Comparison of ENCODE assay signal across 13 cellular contexts in genomic region chr3:125200731-125201139, GRCh38. TPM values are rescaled to one million over a fixed set of nuclear protein-coding genes. Genes with fewer than 3 reads are reported as not detected.
DNase-seq lines count a peak whose midpoint lies in the region; ATAC-seq and TF ChIP-seq lines count a peak whose summit lies in the region.
"Had no signal": no experiment of that assay in that cellular context is flagged by ENCODE, and none has a peak within 500 bp of the region (broad histone marks: within the 10 kb centered on the region; RNA-seq: fewer than 3 reads in every experiment).

No MANE protein-coding gene starts in this region.

- H3K4me1 ChIP-seq in esophagus muscularis mucosa = no peaks in the 10 kb centered on the region
- H3K4me1 ChIP-seq: sigmoid colon had no signal

- TF ChIP-seq EP300 in esophagus muscularis mucosa (IDR thresholded peaks at IDR 0.05) = no peak

- no peak for TF ChIP-seq POLR2A in esophagus muscularis mucosa (IDR thresholded peaks at IDR 0.05; ENCODE audit: low read depth)

- WGBS in esophagus muscularis mucosa = 84% methylated on average over 6 of the region's 6 CpGs

- intact Hi-C loops in esophagus muscularis mucosa (cut with DNase I) = no loop called here
- intact Hi-C loops in natural killer cell (cut with micrococcal nuclease) = no loop called here

- H3K27ac Mint-ChIP-seq in memory B cell = peak overlapping the region; percentile 45
- no peak overlapping the region for H3K27ac Mint-ChIP-seq in activated naive CD8-positive, alpha-beta T cell treated with anti-CD3 and anti-CD28 coated beads, Interleukin-2, amount 50 U/mL, for 24 hours
- no peak overlapping the region for H3K27ac Mint-ChIP-seq in natural killer cell
- no peak overlapping the region for H3K27ac Mint-ChIP-seq in immature natural killer cell
- H3K27ac Mint-ChIP-seq: activated naive CD8-positive, alpha-beta T cell had no signal

- no peak overlapping the region for H3K4me3 ChIP-seq in esophagus muscularis mucosa
- H3K4me3 ChIP-seq: sigmoid colon had no signal

- H3K36me3 Mint-ChIP-seq in memory B cell (no peaks in the 10 kb centered on the region), natural killer cell (no peaks in the 10 kb centered on the region), immature natural killer cell (no peaks in the 10 kb centered on the region)
- no peaks in the 10 kb centered on the region for H3K36me3 Mint-ChIP-seq in activated naive CD8-positive, alpha-beta T cell treated with anti-CD3 and anti-CD28 coated beads, Interleukin-2, amount 50 U/mL, for 24 hours (ENCODE audit: low read depth)
- H3K36me3 Mint-ChIP-seq: activated naive CD8-positive, alpha-beta T cell had no signal

- H3K36me3 ChIP-seq in esophagus muscularis mucosa = no peaks in the 10 kb centered on the region
- H3K36me3 ChIP-seq: sigmoid colon had no signal

- peak; percentile 82 for ATAC-seq in GM18909 (IDR thresholded peaks at IDR 0.05; ENCODE audit: poor library complexity, unreplicated experiment)
- peak; percentile 59 for ATAC-seq in GM21717 (IDR thresholded peaks at IDR 0.05; ENCODE audit: unreplicated experiment)
- ATAC-seq in HG03196 (IDR thresholded peaks at IDR 0.05; ENCODE audit: unreplicated experiment) = peak; percentile 75
- ATAC-seq in memory B cell (ENCODE audit: low read depth) = no peak
- no peak for ATAC-seq in activated naive CD8-positive, alpha-beta T cell treated with anti-CD3 and anti-CD28 coated beads, Interleukin-2, amount 50 U/mL, for 24 hours
- ATAC-seq in natural killer cell = no peak

- H3K27ac ChIP-seq in esophagus muscularis mucosa (replicated peaks in 1 of 4) = no peak overlapping the region
- H3K27ac ChIP-seq: sigmoid colon had no signal

- H3K27me3 Mint-ChIP-seq in memory B cell (no peaks in the 10 kb centered on the region), natural killer cell (ENCODE audit: low read depth in 2 of 2) (no peaks in the 10 kb centered on the region), immature natural killer cell (ENCODE audit: low read depth in 3 of 3) (peaks cover 0 to 3% (median 0%) of the 10 kb centered on the region in 3 donors)
- H3K27me3 Mint-ChIP-seq in activated naive CD8-positive, alpha-beta T cell treated with anti-CD3 and anti-CD28 coated beads, Interleukin-2, amount 50 U/mL, for 24 hours = no peaks in the 10 kb centered on the region
- H3K27me3 Mint-ChIP-seq: activated naive CD8-positive, alpha-beta T cell had no signal

- no peaks in the 10 kb centered on the region for H3K27me3 ChIP-seq in esophagus muscularis mucosa
- H3K27me3 ChIP-seq: sigmoid colon had no signal

- H3K9me3 ChIP-seq in esophagus muscularis mucosa = no peaks in the 10 kb centered on the region

- H3K9me3 Mint-ChIP-seq in memory B cell = no peaks in the 10 kb centered on the region
- no peaks in the 10 kb centered on the region for H3K9me3 Mint-ChIP-seq in activated naive CD8-positive, alpha-beta T cell treated with anti-CD3 and anti-CD28 coated beads, Interleukin-2, amount 50 U/mL, for 24 hours
- H3K9me3 Mint-ChIP-seq in natural killer cell = no peaks in the 10 kb centered on the region
- H3K9me3 Mint-ChIP-seq in immature natural killer cell = no peaks in the 10 kb centered on the region

- peak overlapping the region; percentile 37 for H3K4me3 Mint-ChIP-seq in memory B cell
- no peak overlapping the region for H3K4me3 Mint-ChIP-seq in activated naive CD8-positive, alpha-beta T cell treated with anti-CD3 and anti-CD28 coated beads, Interleukin-2, amount 50 U/mL, for 24 hours
- no peak overlapping the region for H3K4me3 Mint-ChIP-seq in natural killer cell
- no peak overlapping the region for H3K4me3 Mint-ChIP-seq in immature natural killer cell
- H3K4me3 Mint-ChIP-seq: activated naive CD8-positive, alpha-beta T cell had no signal

- DNase-seq in memory B cell (ENCODE audit: low spot score in 2 of 2) (no peak), esophagus muscularis mucosa (ENCODE audit: extremely low spot score) (no peak), natural killer cell (no peak), immature natural killer cell (no peak)
- no peak for DNase-seq in activated naive CD8-positive, alpha-beta T cell treated with anti-CD3 and anti-CD28 coated beads, Interleukin-2, amount 50 U/mL, for 24 hours
- DNase-seq: head of caudate nucleus, NCI-H2171 treated with DMSO at 0.1 percent for 48 hours, SHP77, sigmoid colon had no signal

- TF ChIP-seq CTCF in esophagus muscularis mucosa (IDR thresholded peaks at IDR 0.05) (no peak), natural killer cell (IDR thresholded peaks at IDR 0.05) (no peak)

- peaks cover 5% of the 10 kb centered on the region for H3K4me1 Mint-ChIP-seq in memory B cell
- H3K4me1 Mint-ChIP-seq in activated naive CD8-positive, alpha-beta T cell treated with anti-CD3 and anti-CD28 coated beads, Interleukin-2, amount 50 U/mL, for 24 hours = peaks cover 5% of the 10 kb centered on the region
- no peaks in the 10 kb centered on the region for H3K4me1 Mint-ChIP-seq in natural killer cell
- peaks cover 0 to under 1% of the 10 kb centered on the region in 2 donors for H3K4me1 Mint-ChIP-seq in immature natural killer cell

RNA-seq across cellular contexts. Expression of gene SLC12A8, which starts 11.8 kb away (rescaled TPM):
- total RNA-seq in esophagus muscularis mucosa (1 to 10 TPM in 2 of 4 donors, under 1 TPM in 1, not detected in 1; 0.46 to 2.9 (median 1.6) TPM), natural killer cell (1 to 10 TPM in 1 of 3 donors, under 1 TPM in 2; 0.25 to 1.4 (median 0.61) TPM)
- 1 to 10 TPM in 1 of 3 donors, under 1 TPM in 1, not detected in 1; 0.43 to 2.8 TPM for polyA plus RNA-seq in immature natural killer cell

Comparison
In these comparisons a context has a peak if more than half of its experiments do, and no peak if none do; other contexts are left out.
1. ATAC-seq: peak in GM18909 (single experiment), GM21717 (single experiment) and HG03196 (single experiment); none in memory B cell (single experiment), activated naive CD8-positive, alpha-beta T cell treated with anti-CD3 and anti-CD28 coated beads, Interleukin-2, amount 50 U/mL, for 24 hours (single experiment) and natural killer cell (0 of 3).